8 cellular contexts compared by ENCODE assay signal in genomic region chr9:104747245-104747564, GRCh38. TPM values are rescaled to one million over a fixed set of nuclear protein-coding genes. Genes with fewer than 3 reads are reported as not detected.
DNase-seq lines count a peak whose midpoint lies in the region; ATAC-seq and TF ChIP-seq lines count a peak whose summit lies in the region.

No MANE protein-coding gene starts in this region.

- no peaks in the 10 kb centered on the region for H3K36me3 ChIP-seq in HCT116 (ENCODE audit: control insufficient read depth in 1 of 2, insufficient read depth in 2 of 2, low read length in 2 of 2)
- peaks cover 0 to 19% (median 0%) of the 10 kb centered on the region in 9 donors for H3K36me3 ChIP-seq in heart right ventricle
- peaks cover 0 to 6% (median 5%) of the 10 kb centered on the region in 3 donors for H3K36me3 ChIP-seq in skeletal muscle tissue (ENCODE audit: control insufficient read depth in 3 of 3, insufficient read depth in 3 of 3, low read length in 3 of 3)

- no peaks in the 10 kb centered on the region for H4K20me1 ChIP-seq in HCT116 (ENCODE audit: insufficient read depth)

- POLR2A ChIA-PET in HCT116 (lab: Charles Lee) = interaction anchor here (1.0 kb wide), 1 partner anchor 33 kb away, joined by 3 read pairs; no protein-coding TSS in a partner anchor

- H3K9me3 ChIP-seq in HCT116 (ENCODE audit: control insufficient read depth in 1 of 2, insufficient read depth in 1 of 2, low read depth in 1 of 2, low read length in 2 of 2) (no peaks in the 10 kb centered on the region), T-helper 17 cell (ENCODE audit: control insufficient read depth, low read length, poor library complexity, severe bottlenecking) (no peaks in the 10 kb centered on the region), heart right ventricle (no peaks in the 10 kb centered on the region), skeletal muscle tissue (ENCODE audit: control insufficient read depth in 3 of 3, low read length in 3 of 3) (no peaks in the 10 kb centered on the region)

- H3K9me2 ChIP-seq in HCT116 (ENCODE audit: insufficient read depth) = no peaks in the 10 kb centered on the region

- peaks cover 3 to 10% of the 10 kb centered on the region in 2 experiments; a peak in 3 of 4 replicates for H3K4me1 ChIP-seq in HCT116 (ENCODE audit: control insufficient read depth in 1 of 2, insufficient read depth in 2 of 2, low read length in 2 of 2)
- peaks cover 0 to 31% (median 16%) of the 10 kb centered on the region in 9 donors for H3K4me1 ChIP-seq in heart right ventricle
- peaks cover 7 to 16% (median 7%) of the 10 kb centered on the region in 3 donors for H3K4me1 ChIP-seq in skeletal muscle tissue (ENCODE audit: control insufficient read depth in 3 of 3, insufficient read depth in 3 of 3, low read length in 3 of 3)

- no peaks in the 10 kb centered on the region for H3K79me2 ChIP-seq in HCT116 (ENCODE audit: insufficient read depth, low read length)

- peak overlapping the region; percentile 98 for H3K4me3 Mint-ChIP-seq in T-helper 17 cell

- RAD21 ChIA-PET in HCT116 (lab: Charles Lee; ENCODE audit: low non-redundant PET in 1 of 2, low total read pairs in 2 of 2, uncharacterized antibody in 2 of 2, unreplicated experiment in 2 of 2) = no interaction called here

- no peaks in the 10 kb centered on the region for H3K27me3 Mint-ChIP-seq in T-helper 17 cell

- H3K4me1 Mint-ChIP-seq in T-helper 17 cell = peaks cover 20% of the 10 kb centered on the region

- peak overlapping the region; percentile 69 for H3K9ac ChIP-seq in HCT116 (ENCODE audit: low read length)
- H3K9ac ChIP-seq in skeletal muscle tissue (ENCODE audit: low read depth in 1 of 3, low read length in 3 of 3) = peak overlapping the region; percentile 83 to 95 (median 87)

- peak overlapping the region; percentile 73 for H2AFZ ChIP-seq in HCT116 (ENCODE audit: low read depth, low read length, poor library complexity, severe bottlenecking)

- CTCF ChIA-PET in HCT116 (lab: Charles Lee) = no interaction called here

- TF ChIP-seq CTCF in HCT116 (IDR thresholded peaks at IDR 0.05 in 2 of 3, conservative IDR thresholded peaks at IDR 0.05 in 1 of 3; ENCODE audit: borderline replicate concordance in 1 of 3, insufficient read depth in 1 of 3, low read depth in 2 of 3, low read length in 2 of 3) (no peak), heart right ventricle (IDR thresholded peaks at IDR 0.05) (no peak)

- intact Hi-C loops in HCT116 (cut with micrococcal nuclease) = no loop called here
- intact Hi-C loops in heart right ventricle (cut with DNase I) = loop anchor here in 4 of 10 donors (5.0 to 10.0 kb wide), 3 partner anchors 652 to 1352 kb away; partner anchors contain the start of gene SMC2 (in 3 of the 4)

- H3K36me3 Mint-ChIP-seq in T-helper 17 cell (ENCODE audit: low read depth) = no peaks in the 10 kb centered on the region

- DNase-seq in HCT116 (ENCODE audit: low read depth, low spot score) (no peak), T-helper 17 cell (no peak), heart right ventricle (no peak), occipital lobe (lab: John Stamatoyannopoulos, UW) (no peak), NCI-H226 (no peak), activated gamma-delta T cell (lab: John Stamatoyannopoulos, UW) (no peak), NCI-H2227 treated with DMSO at 0.1 percent for 48 hours (lab: John Stamatoyannopoulos, UW) (no peak)

- TF ChIP-seq POLR2A in HCT116 (IDR thresholded peaks at IDR 0.05; ENCODE audit: borderline replicate concordance, extremely low read depth, insufficient read depth, insufficient read length) = no peak

- H3K4me3 ChIP-seq in HCT116 (replicated peaks in 1 of 2; ENCODE audit: low read depth in 1 of 2, low read length in 2 of 2) (peak overlapping the region; percentile 71 to 78), heart right ventricle (peak overlapping the region; percentile 66 to 92 (median 81)), skeletal muscle tissue (ENCODE audit: low read length in 3 of 3) (peak overlapping the region; percentile 84 to 94 (median 91))

- BruUV-seq in HCT116 (replicated peaks; lab: Mats Ljungman, UMichigan) = no TSS peak

- no peaks in the 10 kb centered on the region for H3K27me3 ChIP-seq in HCT116 (ENCODE audit: insufficient read depth, low read length)
- no peaks in the 10 kb centered on the region for H3K27me3 ChIP-seq in heart right ventricle
- H3K27me3 ChIP-seq in skeletal muscle tissue (ENCODE audit: control insufficient read depth in 3 of 3, insufficient read depth in 3 of 3, low read length in 3 of 3) = no peaks in the 10 kb centered on the region

- no peak for TF ChIP-seq RAD21 in HCT116 (IDR thresholded peaks at IDR 0.05; ENCODE audit: low read depth)

- 1% methylated on average over 9 of the region's 9 CpGs for WGBS in heart right ventricle, 2 donors

- H3K27ac ChIP-seq in HCT116 (ENCODE audit: low read depth, low read length) = peak overlapping the region; percentile 51
- H3K27ac ChIP-seq in heart right ventricle = peak overlapping the region in 9 of 10 donors; percentile 89 to 96 (median 91)
- H3K27ac ChIP-seq in skeletal muscle tissue (ENCODE audit: low read depth, low read length) = peak overlapping the region; percentile 92

- peak overlapping the region; percentile 98 for H3K27ac Mint-ChIP-seq in T-helper 17 cell

- peak overlapping the region; percentile 88 for H3K4me2 ChIP-seq in HCT116 (ENCODE audit: low read length)

- ATAC-seq in HCT116 (peak; percentile 43), T-helper 17 cell (no peak), heart right ventricle (peak in 5 of 8 donors; percentile 21 to 40 (median 25))

TF ChIP-seq in HCT116, 20 proteins besides CTCF, POLR2A, EP300 and RAD21:
- TF ChIP-seq REST (IDR thresholded peaks at IDR 0.05; ENCODE audit: low read depth) (no peak), MAX (IDR thresholded peaks at IDR 0.05) (0 out of 2 replicates have a peak, but pooled peaks have one; percentile 46), POLR2AphosphoS5 (IDR thresholded peaks at IDR 0.05; ENCODE audit: low read depth, low read length) (no peak)

RNA-seq across cellular contexts. Expression of gene NIPSNAP3A, which starts 0.3 kb away (rescaled TPM):
- total RNA-seq in HCT116 (2021; ENCODE audit: unreplicated experiment) = 6.9 TPM
- polyA plus RNA-seq in HCT116 (2012) = 3.4 and 4.5 TPM in 2 replicates
- 1 to 10 TPM; 8.3 to 8.8 TPM for total RNA-seq in T-helper 17 cell
- 10 to 100 TPM; 19.9 to 34.9 (median 24.3) TPM for total RNA-seq in heart right ventricle
- polyA plus RNA-seq in heart right ventricle = 10 to 100 TPM; 10.2 to 28.6 TPM
- 45.4 TPM for total RNA-seq in skeletal muscle tissue
- total RNA-seq in occipital lobe = 110 TPM

RNA-seq across cellular contexts. Expression of gene NIPSNAP3B, which starts 16.7 kb away (rescaled TPM):
- not detected for total RNA-seq in HCT116 (2021; ENCODE audit: unreplicated experiment)
- polyA plus RNA-seq in HCT116 (2012) = not detected in 2 replicates
- total RNA-seq in T-helper 17 cell = 1 to 10 TPM; 1.1 to 1.5 TPM
- 10 to 100 TPM; 25.0 to 38.6 (median 32.0) TPM for total RNA-seq in heart right ventricle
- 10 to 100 TPM in 1 of 2 donors, 1 to 10 TPM in 1; 6.9 to 12.1 TPM for polyA plus RNA-seq in heart right ventricle
- 9.9 TPM for total RNA-seq in skeletal muscle tissue
- total RNA-seq in occipital lobe = 15.0 TPM

RNA-seq across cellular contexts. Expression of gene OR13D1, which starts 52.9 kb away (rescaled TPM):
- total RNA-seq in HCT116 (2021; ENCODE audit: unreplicated experiment) (not detected), T-helper 17 cell (not detected), heart right ventricle (not detected), skeletal muscle tissue (not detected), occipital lobe (not detected)
- polyA plus RNA-seq in HCT116 (2012) = not detected in 2 replicates
- polyA plus RNA-seq in heart right ventricle = not detected
